In the genomic region with DNA sequence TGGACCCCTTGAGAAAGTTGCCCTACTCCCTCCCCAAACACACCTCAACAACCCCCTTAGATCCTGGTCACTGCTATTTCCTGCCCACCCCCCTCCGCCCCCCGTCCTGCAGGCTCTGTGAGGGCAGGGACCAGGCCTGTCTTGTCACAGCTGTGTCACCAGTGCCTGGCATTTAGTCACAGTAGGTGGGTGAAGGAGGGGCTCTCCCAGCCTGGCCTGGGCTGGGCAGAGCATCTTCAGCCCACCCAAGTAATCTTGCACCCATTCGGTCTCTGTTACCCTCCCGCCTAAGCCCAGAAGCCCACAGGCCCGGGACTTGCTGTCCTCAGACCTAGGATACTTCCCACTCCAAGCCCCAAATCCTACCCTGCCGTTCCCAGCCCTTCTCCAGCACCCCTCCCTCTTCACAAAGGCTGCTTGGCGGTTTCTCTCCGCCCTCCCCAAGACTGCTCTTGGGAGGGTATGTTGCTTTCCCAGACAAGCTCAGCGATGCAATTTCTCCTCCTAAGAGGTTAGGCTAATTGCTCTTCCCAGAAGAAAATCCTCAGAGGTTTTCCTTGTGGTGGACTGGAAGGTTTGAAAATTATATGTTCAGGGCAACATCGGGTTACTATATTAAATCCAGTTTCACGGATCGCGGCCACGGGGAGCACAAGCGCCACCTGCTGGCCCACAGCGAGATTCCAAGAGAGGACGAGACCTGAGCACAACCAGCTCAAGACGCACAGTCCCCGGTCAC, we compare ENCODE assay signal across 8 cellular contexts. TPM values are rescaled to one million over a fixed set of nuclear protein-coding genes. Genes with fewer than 3 reads are reported as not detected.
DNase-seq lines count a peak whose midpoint lies in the region; ATAC-seq, FAIRE-seq and TF ChIP-seq lines count a peak whose summit lies in the region.

No MANE protein-coding gene starts in this region.

- H3K79me1 ChIP-seq in H1 (ENCODE audit: low read depth, low read length), result no peaks in the 10 kb centered on the region

- 20% methylated on average over 19 of the region's 19 CpGs; no CpG with 5 or more reads in 1 of the 2 experiments for WGBS in H1 (ENCODE audit: extremely low coverage in 1 of 2, insufficient coverage in 1 of 2, insufficient read length in 1 of 2, insufficient replicate concordance in 2 of 2, low coverage in 1 of 2, low lambda C conversion rate in 2 of 2, missing lambda C conversion rate in 1 of 2), 2 experiments

- FAIRE-seq in H1 (lab: Jason Lieb, UNC), result peak; percentile 24

- H3K4ac ChIP-seq in H1 (replicated peaks; ENCODE audit: insufficient read length, low read depth, low read length), result no peak overlapping the region

- intact Hi-C loops in CD4-positive, alpha-beta memory T cell (cut with micrococcal nuclease), result loop anchor here (1.0 kb wide), 6 partner anchors 27 to 1006 kb away; no protein-coding TSS in a partner anchor

- H3K9ac ChIP-seq in H1 (replicated peaks in 1 of 4; ENCODE audit: extremely low read depth in 1 of 4, low read depth in 3 of 4, low read length in 3 of 4), result peak overlapping the region in 2 of 4 experiments; percentile 24 to 31; a peak in 2 of 7 replicates

- peak overlapping the region; percentile 49 to 66 for H3K4me2 ChIP-seq in H1 (ENCODE audit: insufficient read depth in 1 of 2, low read depth in 2 of 2, low read length in 2 of 2)

- H3K9me3 Mint-ChIP-seq in CD4-positive, alpha-beta memory T cell, result peaks cover 0 to 8% (median 1%) of the 10 kb centered on the region in 8 donors
- H3K9me3 Mint-ChIP-seq in mesothelial cell of epicardium, result peaks cover 13% of the 10 kb centered on the region

- H2AK5ac ChIP-seq in H1 (ENCODE audit: low read depth, low read length), result no peak overlapping the region

- peaks cover 3 to 5% of the 10 kb centered on the region in 2 donors for H3K36me3 Mint-ChIP-seq in CD4-positive, alpha-beta memory T cell
- no peaks in the 10 kb centered on the region for H3K36me3 Mint-ChIP-seq in mesothelial cell of epicardium

- H3K14ac ChIP-seq in H1 (ENCODE audit: insufficient read length), result no peak overlapping the region

- H2BK5ac ChIP-seq in H1 (ENCODE audit: low read depth, low read length), result peak overlapping the region; percentile 71; the same call in 1 of the 2 replicates

- peak in 1 of 2 experiments; percentile 24; a peak in 1 of 3 replicates for TF ChIP-seq POLR2A in H1 (IDR thresholded peaks at IDR 0.05; ENCODE audit: control extremely low read depth in 1 of 2, low read depth in 2 of 2, low read length in 2 of 2)

- H3K27ac Mint-ChIP-seq in CD4-positive, alpha-beta memory T cell, result peak overlapping the region in 4 of 7 donors; percentile 11 to 72 (median 59)
- peak overlapping the region; percentile 62 for H3K27ac Mint-ChIP-seq in mesothelial cell of epicardium

- H2BK120ac ChIP-seq in H1 (replicated peaks; ENCODE audit: low read depth, low read length), result no peak overlapping the region

- no peak overlapping the region for H3K4me3 ChIP-seq in CD4-positive, alpha-beta memory T cell (ENCODE audit: low read length in 2 of 2)
- H3K4me3 ChIP-seq in H1 (ENCODE audit: extremely low read depth in 1 of 4, insufficient read depth in 2 of 4, low read depth in 3 of 4, low read length in 4 of 4), result peak overlapping the region; percentile 38 to 63 (median 56); a peak in 7 of 8 replicates

- DNase-seq in CD4-positive, alpha-beta memory T cell, result peak; percentile 61 to 72 (median 66)
- DNase-seq in NCI-H82 (lab: John Stamatoyannopoulos, UW), result peak; percentile 66
- DNase-seq in activated CD8-positive, alpha-beta memory T cell treated with anti-CD3 and anti-CD28 coated beads for 24 hours, result peak; percentile 89
- DNase-seq in H1 (ENCODE audit: low read depth in 1 of 2, low spot score in 2 of 2), result peak; percentile 50 to 89
- peak; percentile 54 to 83 for DNase-seq in mesothelial cell of epicardium (ENCODE audit: low spot score in 2 of 2, unreplicated experiment in 2 of 2)
- peak; percentile 63 for DNase-seq in stimulated activated CD8-positive, alpha-beta memory T cell treated with anti-CD3 and anti-CD28 coated beads, Interleukin-15, amount 100 ng/mL, for 1 hour (ENCODE audit: low read depth)
- DNase-seq in mesenteric fat pad (ENCODE audit: low spot score), result no peak

- peak overlapping the region; percentile 72; the same call in 1 of the 2 replicates for H2BK15ac ChIP-seq in H1 (ENCODE audit: low read length)

- H4K8ac ChIP-seq in H1 (ENCODE audit: extremely low read depth, insufficient read depth, low read length), result peak overlapping the region; percentile 35; the same call in 1 of the 2 replicates

- TF ChIP-seq CTCF in H1 (IDR thresholded peaks at IDR 0.05; ENCODE audit: control extremely low read depth in 1 of 3, insufficient read depth in 1 of 3, low read depth in 1 of 3, low read length in 3 of 3) (peak; percentile 78 to 93 (median 87)), mesothelial cell of epicardium (IDR thresholded peaks at IDR 0.05; ENCODE audit: unreplicated experiment) (peak; percentile 78)

- H3K23ac ChIP-seq in H1 (ENCODE audit: insufficient read length), result no peak overlapping the region

- peak overlapping the region in 4 of 8 donors; percentile 39 to 75 (median 55) for H3K4me3 Mint-ChIP-seq in CD4-positive, alpha-beta memory T cell
- peak overlapping the region; percentile 61 for H3K4me3 Mint-ChIP-seq in mesothelial cell of epicardium

- peaks cover 5% of the 10 kb centered on the region; the same call in 1 of the 2 replicates for H3K23me2 ChIP-seq in H1 (ENCODE audit: low read depth, low read length)

- peak overlapping the region; percentile 15 for H4K91ac ChIP-seq in H1 (replicated peaks; ENCODE audit: insufficient read length, low read length)

- H3K27ac ChIP-seq in CD4-positive, alpha-beta memory T cell (ENCODE audit: low read depth, low read length), result no peak overlapping the region
- no peak overlapping the region for H3K27ac ChIP-seq in H1 (ENCODE audit: low read depth, low read length)

- H4K20me1 ChIP-seq in H1 (replicated peaks in 1 of 2; ENCODE audit: control insufficient read depth in 1 of 2, insufficient read depth in 2 of 2, low read length in 2 of 2), result no peaks in the 10 kb centered on the region

- peaks cover 18 to 37% (median 26%) of the 10 kb centered on the region in 4 donors for H3K4me1 Mint-ChIP-seq in CD4-positive, alpha-beta memory T cell
- H3K4me1 Mint-ChIP-seq in mesothelial cell of epicardium, result peaks cover 27% of the 10 kb centered on the region

- CTCF ChIA-PET in CD4-positive, alpha-beta memory T cell (lab: Charles Lee; ENCODE audit: partially characterized antibody), result interaction anchor here (0.7 to 5.9 kb wide), 53 partner anchors 8 to 1068 kb away, joined by 3 to 90 read pairs (median 4); no protein-coding TSS in a partner anchor
- CTCF ChIA-PET in H1 (lab: Charles Lee; ENCODE audit: partially characterized antibody), result interaction anchor here (0.6 to 5.8 kb wide), 44 partner anchors 10 to 1121 kb away, joined by 3 to 47 read pairs (median 3); no protein-coding TSS in a partner anchor

- peak overlapping the region; percentile 52; the same call in 1 of the 2 replicates for H2BK12ac ChIP-seq in H1 (ENCODE audit: low read depth, low read length)

- ATAC-seq in HG02885 (IDR thresholded peaks at IDR 0.05; ENCODE audit: poor library complexity, unreplicated experiment), result peak; percentile 50

- H2BK20ac ChIP-seq in H1 (ENCODE audit: low read length), result no peak overlapping the region

- no peaks in the 10 kb centered on the region for H3K36me3 ChIP-seq in CD4-positive, alpha-beta memory T cell (ENCODE audit: insufficient read depth, low read length)
- H3K36me3 ChIP-seq in H1 (ENCODE audit: control insufficient read depth in 2 of 4, insufficient read depth in 4 of 4, low read length in 3 of 4), result no peaks in the 10 kb centered on the region

- POLR2A ChIA-PET in CD4-positive, alpha-beta memory T cell (lab: Charles Lee; ENCODE audit: partially characterized antibody), result interaction anchor here (1.2 to 2.7 kb wide), 7 partner anchors 27 to 959 kb away, joined by 3 to 11 read pairs (median 4); partner anchors contain the start of gene ZFP36L1
- POLR2A ChIA-PET in H1 (lab: Charles Lee; ENCODE audit: partially characterized antibody), result interaction anchor here (0.8 to 1.4 kb wide), 3 partner anchors 20 to 54 kb away, joined by 3 to 7 read pairs (median 3); partner anchors contain the start of gene ZFP36L1

- H2AFZ ChIP-seq in H1 (ENCODE audit: low read length), result peak overlapping the region; percentile 97

- H3K27me3 ChIP-seq in CD4-positive, alpha-beta memory T cell (ENCODE audit: insufficient read depth, low read length), result no peaks in the 10 kb centered on the region
- H3K27me3 ChIP-seq in H1 (replicated peaks in 1 of 4; ENCODE audit: control insufficient read depth in 3 of 4, extremely low read depth in 1 of 4, insufficient read depth in 3 of 4, low read length in 3 of 4), result no peaks in the 10 kb centered on the region

- peak overlapping the region; percentile 42 for H3K18ac ChIP-seq in H1 (ENCODE audit: extremely low read depth, low read length)

- no peak for TF ChIP-seq EP300 in H1 (IDR thresholded peaks at IDR 0.05; ENCODE audit: borderline replicate concordance in 1 of 2, low read depth in 2 of 2, low read length in 2 of 2)

- H3K56ac ChIP-seq in H1 (replicated peaks; ENCODE audit: insufficient read length, low read depth, low read length), result no peak overlapping the region

- H3K27me3 Mint-ChIP-seq in CD4-positive, alpha-beta memory T cell, result peaks cover 1 to 2% of the 10 kb centered on the region in 2 donors
- H3K27me3 Mint-ChIP-seq in mesothelial cell of epicardium (ENCODE audit: low read depth), result no peaks in the 10 kb centered on the region

- TF ChIP-seq RAD21 in H1 (IDR thresholded peaks at IDR 0.05 in 1 of 2, conservative IDR thresholded peaks at IDR 0.05 in 1 of 2; ENCODE audit: low read depth in 2 of 2, low read length in 2 of 2), result peak; percentile 76 to 82

- H4K5ac ChIP-seq in H1 (ENCODE audit: insufficient read length, low read depth, low read length), result no peak overlapping the region

- no peaks in the 10 kb centered on the region for H3K79me2 ChIP-seq in H1 (ENCODE audit: control insufficient read depth in 1 of 2, insufficient read depth in 2 of 2, low read length in 2 of 2)

- H3K9me3 ChIP-seq in CD4-positive, alpha-beta memory T cell (ENCODE audit: control insufficient read depth in 1 of 2, low read length in 2 of 2), result no peaks in the 10 kb centered on the region
- H3K9me3 ChIP-seq in H1 (ENCODE audit: insufficient read depth in 2 of 2, low read depth in 1 of 2, low read length in 1 of 2), result no peaks in the 10 kb centered on the region

- peaks cover 28% of the 10 kb centered on the region for H3K4me1 ChIP-seq in CD4-positive, alpha-beta memory T cell (ENCODE audit: insufficient read depth, low read length)
- H3K4me1 ChIP-seq in H1 (replicated peaks in 1 of 4; ENCODE audit: control insufficient read depth in 3 of 4, insufficient read depth in 4 of 4, low read length in 3 of 4), result peaks cover 0 to 6% (median 3%) of the 10 kb centered on the region in 4 experiments; a peak in 5 of 7 replicates

RNA-seq across cellular contexts. Expression of gene ZFP36L1, which starts 50.8 kb away (rescaled TPM):
- total RNA-seq in CD4-positive, alpha-beta memory T cell, result 100 to 1,000 TPM; 227 to 242 TPM
- 100 to 1,000 TPM in 1 of 2 donors, 10 to 100 TPM in 1; 60.3 to 127 TPM for polyA plus RNA-seq in CD4-positive, alpha-beta memory T cell
- total RNA-seq in H1 (2021; fragmentation: NEBNext Ultra II Directional; extraction: Animal tissue kit (Norgen Biotek cat#: 25700)), result 132 TPM in 2 replicates
- 80.4 and 136 TPM in 2 replicates for polyA plus RNA-seq in H1 (2011; rRNA removed)
- polyA plus RNA-seq in H1 (2011; cell fraction: cytosol; rRNA removed), result 61.9 TPM
- polyA plus RNA-seq in H1 (2011; cell fraction: nucleus; rRNA removed), result 90.3 TPM
- polyA plus RNA-seq in H1 (2012, experiment 1 of 2), result 89.6 to 126 TPM (median 117 TPM) in 4 replicates
- polyA plus RNA-seq in H1 (2012, experiment 2 of 2), result 56.1 TPM
- polyA plus RNA-seq in H1 (2013, experiment 1 of 2), result 127 TPM
- polyA plus RNA-seq in H1 (2013, experiment 2 of 2), result 135 TPM
- 19.5 and 20.6 TPM in 2 replicates for polyA minus RNA-seq in H1 (2011; rRNA and poly(A)+ RNA removed)
- polyA minus RNA-seq in H1 (2011; cell fraction: cytosol; rRNA and poly(A)+ RNA removed), result 132 TPM
- 67.3 TPM for polyA minus RNA-seq in H1 (2011; cell fraction: nucleus; rRNA and poly(A)+ RNA removed)
- total RNA-seq in mesothelial cell of epicardium, result 377 to 390 TPM (median 382 TPM) in 3 replicates
- 477 TPM for total RNA-seq in mesenteric fat pad

Comparison
In these comparisons a context has a peak if more than half of its experiments do, and no peak if none do; other contexts are left out.
1. H3K4me3 ChIP-seq: peak in H1 (4 of 4); none in CD4-positive, alpha-beta memory T cell (0 of 2).